Comparison of ENCODE assay signal across 9 cellular contexts in the genomic region with DNA sequence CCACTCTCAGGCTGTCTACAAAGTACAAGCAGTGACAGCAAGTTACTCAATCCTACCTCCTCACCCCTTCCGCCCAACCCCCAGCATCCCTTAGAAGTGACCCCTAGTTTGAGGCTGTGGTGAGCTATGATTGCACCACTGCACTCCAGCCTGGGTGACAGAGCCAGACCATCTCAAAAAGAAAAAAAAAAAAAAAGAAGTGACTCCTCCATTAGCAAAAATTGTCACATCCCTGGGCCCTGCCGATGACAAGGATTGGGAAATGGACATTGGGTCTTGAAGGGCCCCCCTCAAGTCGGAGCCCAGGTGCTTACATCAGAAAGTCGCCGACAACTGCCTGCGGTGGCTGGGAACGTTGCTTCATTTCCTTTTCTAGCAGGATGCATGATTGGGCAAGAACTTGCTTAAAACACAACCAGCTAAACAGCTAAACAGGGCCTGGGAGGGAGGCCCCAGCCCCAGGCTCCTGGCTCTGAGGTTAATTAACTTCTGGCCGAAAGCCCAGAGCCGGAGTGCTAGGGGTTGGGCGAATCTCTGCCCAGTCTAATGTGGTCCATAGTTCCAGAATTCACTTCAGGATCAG. TPM values are rescaled to one million over a fixed set of nuclear protein-coding genes. Genes with fewer than 3 reads are reported as not detected.
DNase-seq lines count a peak whose midpoint lies in the region; ATAC-seq and TF ChIP-seq lines count a peak whose summit lies in the region.
"Had no signal": no experiment of that assay in that cellular context is flagged by ENCODE, and none has a peak within 500 bp of the region (broad histone marks: within the 10 kb centered on the region; RNA-seq: fewer than 3 reads in every experiment).

No MANE protein-coding gene starts in this region.

- no peak overlapping the region for H2BK15ac ChIP-seq in H9 (ENCODE audit: low read depth, low read length)

- peaks cover 4% of the 10 kb centered on the region; the same call in 1 of the 2 replicates for H3K27me3 Mint-ChIP-seq in H9 (ENCODE audit: low read depth)

- H2BK12ac ChIP-seq in H9 (ENCODE audit: insufficient read length, low read depth, low read length) = no peak overlapping the region

- peaks cover 0 to 13% (median 11%) of the 10 kb centered on the region in 3 experiments; a peak in 3 of 7 replicates for H3K36me3 Mint-ChIP-seq in H9 (ENCODE audit: insufficient read depth in 1 of 3, low read depth in 3 of 3)

- WGBS in H9 (ENCODE audit: extremely low coverage, insufficient read length, low lambda C conversion rate) = no CpG with 5 or more reads among the region's 10 CpGs
- 30 to 59% (median 38%) methylated on average over 9 to 10 of the region's 10 CpGs for WGBS in adrenal gland, 4 donors

- H3K14ac ChIP-seq in H9 (ENCODE audit: insufficient read depth, low read length) = no peak overlapping the region

- no peak overlapping the region for H4K5ac ChIP-seq in H9 (ENCODE audit: insufficient read length, low read depth, low read length)

- H3K27me3 ChIP-seq in H9 (ENCODE audit: insufficient read depth, low read length) = no peaks in the 10 kb centered on the region
- H3K27me3 ChIP-seq in adrenal gland = no peaks in the 10 kb centered on the region

- H3K23ac ChIP-seq in H9 (ENCODE audit: insufficient read length, low read depth, low read length) = no peak overlapping the region

- H3K9ac ChIP-seq in H9 (ENCODE audit: extremely low read depth, insufficient read length, low read length) = no peak overlapping the region

- no peak overlapping the region for H4K91ac ChIP-seq in H9 (ENCODE audit: insufficient read length, low read depth, low read length)

- intact Hi-C loops in adrenal gland (cut with DNase I) = no loop called here
- intact Hi-C loops in left ventricle myocardium superior (cut with micrococcal nuclease) = no loop called here

- no peaks in the 10 kb centered on the region for H3K9me3 ChIP-seq in H9 (ENCODE audit: control insufficient read depth, low read depth, low read length)
- no peaks in the 10 kb centered on the region for H3K9me3 ChIP-seq in adrenal gland (replicated peaks in 1 of 3)

- peak; percentile 91 for DNase-seq in Caki2 (ENCODE audit: low read depth)
- DNase-seq in H9 = no peak
- peak; percentile 99 to 100 for DNase-seq in NOMO-1 (lab: John Stamatoyannopoulos, UW; ENCODE audit: unreplicated experiment in 2 of 2)
- peak in 6 of 7 donors; percentile 69 to 89 (median 72) for DNase-seq in adrenal gland
- DNase-seq in left ventricle myocardium superior = peak; percentile 76
- peak; percentile 84 for DNase-seq in skeletal muscle cell (ENCODE audit: low read depth)

- H3K4me3 ChIP-seq in adrenal gland (no peak overlapping the region), skeletal muscle cell (ENCODE audit: low read depth, low read length) (peak overlapping the region; percentile 2)

- no peak overlapping the region for H3K4ac ChIP-seq in H9 (ENCODE audit: low read depth, low read length)

- peaks cover 6 to 11% of the 10 kb centered on the region in 2 experiments for H3K4me1 Mint-ChIP-seq in H9

- no peak overlapping the region for H4K8ac ChIP-seq in H9 (replicated peaks; ENCODE audit: insufficient read length, low read depth, low read length)

- H3K79me1 ChIP-seq in H9 (ENCODE audit: insufficient read depth, low read depth, low read length, poor library complexity, severe bottlenecking) = no peaks in the 10 kb centered on the region

- peaks cover 0 to 9% of the 10 kb centered on the region in 2 donors for H3K36me3 ChIP-seq in adrenal gland (replicated peaks in 1 of 2)

- ATAC-seq in left ventricle myocardium superior (peak; percentile 93), HG03196 (IDR thresholded peaks at IDR 0.05; ENCODE audit: unreplicated experiment) (no peak), GM19023 (IDR thresholded peaks at IDR 0.05; ENCODE audit: unreplicated experiment) (no peak)

- H2BK120ac ChIP-seq in H9 (ENCODE audit: low read depth, low read length, poor library complexity, severe bottlenecking) = no peak overlapping the region

- TF ChIP-seq CTCF in H9 (conservative IDR thresholded peaks at IDR 0.05) = no peak
- TF ChIP-seq CTCF in adrenal gland (IDR thresholded peaks at IDR 0.05) = no peak

- H3K23me2 ChIP-seq in H9 (ENCODE audit: insufficient read length, low read depth, low read length, poor library complexity, severe bottlenecking) = no peaks in the 10 kb centered on the region

- peak overlapping the region in 2 of 3 experiments; percentile 17 to 77; a peak in 1 of 7 replicates for H3K27ac Mint-ChIP-seq in H9

- H3K56ac ChIP-seq in H9 (ENCODE audit: insufficient read length, low read depth, low read length) = no peak overlapping the region

- H3K27ac ChIP-seq in H9 (ENCODE audit: insufficient read length, low read depth, low read length) (no peak overlapping the region), adrenal gland (peak overlapping the region in 3 of 5 donors; percentile 25 to 84 (median 74))

- no peak overlapping the region for H3K4me2 ChIP-seq in H9 (ENCODE audit: insufficient read depth, insufficient read length, low read length)

- no peak overlapping the region for H2AK5ac ChIP-seq in H9 (ENCODE audit: insufficient read length, low read length)

- no peak overlapping the region for H3K18ac ChIP-seq in H9 (ENCODE audit: insufficient read length, low read depth, low read length)

- no peak for TF ChIP-seq POLR2A in adrenal gland (IDR thresholded peaks at IDR 0.05)

- in situ Hi-C loops in Caki2 (cut with HindIII; ENCODE audit: low pct_unique_long_range_greater_than_20kb, low sequenced_read_pairs) = no loop called here

- H3K4me3 Mint-ChIP-seq in H9 = no peak overlapping the region

- no peak overlapping the region for H2BK20ac ChIP-seq in H9 (ENCODE audit: low read depth, low read length, poor library complexity, severe bottlenecking)

- H2AFZ ChIP-seq in H9 (ENCODE audit: low read length) = no peak overlapping the region

- no peaks in the 10 kb centered on the region for H4K20me1 ChIP-seq in H9 (ENCODE audit: control insufficient read depth, insufficient read depth, insufficient read length)

- H2BK5ac ChIP-seq in H9 (ENCODE audit: insufficient read length, low read length) = no peak overlapping the region

- H3K4me1 ChIP-seq in H9 (ENCODE audit: insufficient read depth, low read length) = no peaks in the 10 kb centered on the region
- peaks cover 12 to 18% of the 10 kb centered on the region in 2 donors for H3K4me1 ChIP-seq in adrenal gland (replicated peaks in 1 of 2)

- no peak overlapping the region for H3T11ph ChIP-seq in H9 (ENCODE audit: low read length)

- no peaks in the 10 kb centered on the region for H3K9me3 Mint-ChIP-seq in H9

- no peaks in the 10 kb centered on the region for H3K79me2 ChIP-seq in H9 (ENCODE audit: insufficient read depth, low read length)

RNA-seq across cellular contexts. Expression of gene RAB3D, which starts 15.3 kb away (rescaled TPM):
- 19.6 and 27.4 TPM in 2 replicates for total RNA-seq in Caki2 (2014; rRNA removed; shearing (Covaris generic); ENCODE audit: low replicate concordance)
- 29.4 and 32.8 TPM in 2 replicates for total RNA-seq in H9 (2021)
- 10 to 100 TPM in 6 of 8 donors, 1 to 10 TPM in 2; 8.0 to 23.9 (median 15.5) TPM for total RNA-seq in adrenal gland
- polyA plus RNA-seq in adrenal gland = 1 to 10 TPM; 2.6 to 4.3 (median 3.3) TPM
- 8.1 TPM for total RNA-seq in left ventricle myocardium superior

RNA-seq across cellular contexts. Expression of gene TMEM205, which starts 21.9 kb away (rescaled TPM):
- 381 and 712 TPM in 2 replicates for total RNA-seq in Caki2 (2014; rRNA removed; shearing (Covaris generic); ENCODE audit: low replicate concordance)
- total RNA-seq in H9 (2021) (69.7 and 73.1 TPM in 2 replicates), adrenal gland (1,000 to 10,000 TPM in 1 of 8 donors, 100 to 1,000 TPM in 7; 191 to 1,314 (median 380) TPM), left ventricle myocardium superior (89.8 TPM)
- polyA plus RNA-seq in adrenal gland = 100 to 1,000 TPM; 135 to 306 (median 207) TPM

RNA-seq across cellular contexts. Expression of gene CCDC159, which starts 22.1 kb away (rescaled TPM):
- 1.5 TPM in 2 replicates for total RNA-seq in Caki2 (2014; rRNA removed; shearing (Covaris generic); ENCODE audit: low replicate concordance)
- total RNA-seq in H9 (2021) (5.7 and 5.8 TPM in 2 replicates), adrenal gland (10 to 100 TPM; 24.1 to 83.7 (median 58.8) TPM), left ventricle myocardium superior (20.9 TPM)
- 100 to 1,000 TPM in 2 of 3 donors, 10 to 100 TPM in 1; 33.8 to 479 (median 238) TPM for polyA plus RNA-seq in adrenal gland

RNA-seq across cellular contexts. Expression of gene TSPAN16, which starts 28.2 kb away (rescaled TPM):
- not detected in 2 replicates for total RNA-seq in Caki2 (2014; rRNA removed; shearing (Covaris generic); ENCODE audit: low replicate concordance)
- not detected in 2 replicates for total RNA-seq in H9 (2021)
- total RNA-seq in adrenal gland = not detected
- polyA plus RNA-seq in adrenal gland = not detected
- not detected for total RNA-seq in left ventricle myocardium superior
- total RNA-seq: T-helper 2 cell treated with Interferon-gamma antibody and Interleukin-4, amounts not matched to agents 100 ng/mL and 5 ng/mL, for 36 hours had no signal

RNA-seq across cellular contexts. Expression of gene PLPPR2, which starts 31.1 kb away (rescaled TPM):
- total RNA-seq in Caki2 (2014; rRNA removed; shearing (Covaris generic); ENCODE audit: low replicate concordance) = 2.2 and 2.6 TPM in 2 replicates
- total RNA-seq in H9 (2021) = 6.1 and 8.0 TPM in 2 replicates
- total RNA-seq in adrenal gland = 10 to 100 TPM; 31.3 to 46.8 (median 43.0) TPM
- polyA plus RNA-seq in adrenal gland = 10 to 100 TPM; 12.1 to 57.0 (median 39.9) TPM
- 17.7 TPM for total RNA-seq in left ventricle myocardium superior
